In the genomic region with DNA sequence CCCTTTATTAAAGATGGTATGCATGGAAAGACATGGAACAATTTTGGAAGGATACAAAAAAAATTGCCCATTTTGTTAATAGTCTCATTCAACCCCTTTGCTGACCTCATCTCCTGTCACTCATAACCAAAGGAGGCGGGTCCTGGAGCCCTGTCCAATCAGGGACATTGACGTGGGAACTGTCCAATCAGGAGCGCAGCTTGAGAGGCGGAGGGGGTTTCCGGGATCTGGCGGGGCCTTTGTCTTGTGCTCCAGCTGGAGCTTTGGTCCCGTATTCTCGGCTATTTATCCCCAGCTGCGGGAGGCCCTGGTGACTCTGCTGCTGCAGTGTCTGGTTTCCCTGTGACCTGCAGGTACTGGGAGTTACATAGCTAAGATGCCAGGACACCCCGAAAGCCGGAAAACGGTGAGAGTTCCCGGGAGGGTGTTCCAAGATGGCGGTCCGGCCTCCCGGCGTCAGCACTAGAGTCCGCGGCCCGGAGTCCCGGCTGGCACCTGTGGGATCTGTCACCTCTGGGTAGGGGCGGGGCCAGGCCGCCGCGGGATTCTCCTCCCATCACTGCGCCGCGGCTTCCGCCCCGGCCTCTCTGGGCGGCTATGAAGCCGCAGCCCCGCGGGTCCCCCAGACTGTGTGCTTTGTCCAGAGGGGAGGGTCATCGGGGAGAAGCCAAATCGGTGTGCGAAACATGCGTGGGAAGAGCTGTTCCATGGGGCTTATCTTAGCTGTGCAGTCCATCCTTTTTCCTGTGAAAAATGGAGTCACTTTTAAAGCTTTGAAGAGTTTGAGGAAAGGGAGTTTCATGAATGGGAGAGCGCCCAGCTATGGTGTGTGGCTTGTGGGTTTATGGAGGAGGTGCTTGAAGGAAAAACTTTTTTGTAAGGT, we compare ENCODE assay signal across 8 cellular contexts. TPM values are rescaled to one million over a fixed set of nuclear protein-coding genes. Genes with fewer than 3 reads are reported as not detected.
A peak's percentile ranks its signal among the peaks of the same experiment; 100 is the strongest.
DNase-seq lines count a peak whose midpoint lies in the region; ATAC-seq and TF ChIP-seq lines count a peak whose summit lies in the region.

Gene ZNF678, plus strand, starts transcription at position 238 of the 883 bp plus-strand sequence. CDS start 87,436 bp downstream, outside the sequence.

- H3K9me3 Mint-ChIP-seq in activated naive CD4-positive, alpha-beta T cell treated with anti-CD3 and anti-CD28 coated beads, Interleukin-2, amount 50 U/mL, for 72 hours, result peaks cover 5 to 22% of the 10 kb centered on the region in 2 donors

- H4K20me1 ChIP-seq in SK-N-SH (ENCODE audit: insufficient read depth), result no peaks in the 10 kb centered on the region

- DNase-seq in GM10248 (ENCODE audit: extremely low spot score) (peak; percentile 96), NCI-H1092 (lab: John Stamatoyannopoulos, UW) (peak; percentile 97), SK-N-SH (peak; percentile 99), glomerular visceral epithelial cell (ENCODE audit: extremely low spot score) (peak; percentile 95), occipital lobe (lab: John Stamatoyannopoulos, UW) (peak; percentile 89)
- DNase-seq in activated naive CD4-positive, alpha-beta T cell treated with anti-CD3 and anti-CD28 coated beads, Interleukin-2, amount 50 U/mL, for 72 hours (ENCODE audit: low spot score in 2 of 2), result peak; percentile 85 to 93

- TF ChIP-seq RAD21 in SK-N-SH (IDR thresholded peaks at IDR 0.05; ENCODE audit: low read length), result no peak

- peaks cover 9 to 60% of the 10 kb centered on the region in 2 donors for H3K36me3 Mint-ChIP-seq in activated naive CD4-positive, alpha-beta T cell treated with anti-CD3 and anti-CD28 coated beads, Interleukin-2, amount 50 U/mL, for 72 hours

- peak within 1 kb of the TSS; percentile 73 for H3K4me2 ChIP-seq in SK-N-SH

- peak; percentile 95 for ATAC-seq in HG02610 (IDR thresholded peaks at IDR 0.05; ENCODE audit: unreplicated experiment)
- peak; percentile 96 for ATAC-seq in activated naive CD4-positive, alpha-beta T cell treated with anti-CD3 and anti-CD28 coated beads, Interleukin-2, amount 50 U/mL, for 72 hours

- H2AFZ ChIP-seq in SK-N-SH (ENCODE audit: low read depth), result peak within 1 kb of the TSS; percentile 98

- TF ChIP-seq EP300 in SK-N-SH (IDR thresholded peaks at IDR 0.05; ENCODE audit: borderline replicate concordance in 1 of 2, low read depth in 1 of 2, low read length in 1 of 2), result no peak

- H3K9ac ChIP-seq in SK-N-SH, result peak within 1 kb of the TSS; percentile 80

- POLR2A ChIA-PET in GM10248 (lab: Yijun Ruan, JAX), result no interaction called here
- POLR2A ChIA-PET in SK-N-SH (lab: Yijun Ruan, JAX), result interaction anchor here (0.8 to 1.5 kb wide), 3 partner anchors 21 to 167 kb away, joined by 3 to 5 read pairs (median 4); no protein-coding TSS in a partner anchor

- H3K27ac Mint-ChIP-seq in activated naive CD4-positive, alpha-beta T cell treated with anti-CD3 and anti-CD28 coated beads, Interleukin-2, amount 50 U/mL, for 72 hours, result peak within 1 kb of the TSS; percentile 93 to 97

- CTCF ChIA-PET in GM10248 (lab: Yijun Ruan, JAX), result interaction anchor here (1.1 to 2.4 kb wide), 4 partner anchors 13 to 23 kb away, joined by 3 to 9 read pairs (median 6); no protein-coding TSS in a partner anchor
- CTCF ChIA-PET in SK-N-SH (lab: Yijun Ruan, JAX), result interaction anchor here (1.1 to 1.8 kb wide), 4 partner anchors 21 to 82 kb away, joined by 4 to 7 read pairs (median 6); no protein-coding TSS in a partner anchor

- H3K27ac ChIP-seq in SK-N-SH (ENCODE audit: low read depth in 2 of 2, low read length in 1 of 2) (peak within 1 kb of the TSS; percentile 89 to 97), temporal lobe (ENCODE audit: low read depth, low read length) (peak within 1 kb of the TSS; percentile 2)

- H3K36me3 ChIP-seq in SK-N-SH (replicated peaks in 1 of 2; ENCODE audit: control insufficient read depth in 1 of 2, insufficient read depth in 2 of 2, low read length in 1 of 2), result peaks cover 0 to 2% of the 10 kb centered on the region in 2 experiments

- H3K79me2 ChIP-seq in SK-N-SH (ENCODE audit: insufficient read depth), result peaks cover 45% of the 10 kb centered on the region

- 1% methylated on average over 33 of the region's 39 CpGs for WGBS in SK-N-SH (ENCODE audit: low lambda C conversion rate)

- H3K4me1 ChIP-seq in SK-N-SH (ENCODE audit: control insufficient read depth in 1 of 2, insufficient read depth in 2 of 2, low read depth in 1 of 2, low read length in 1 of 2), result peaks cover 3 to 7% of the 10 kb centered on the region in 2 experiments; a peak in 2 of 4 replicates

- H3F3A ChIP-seq in SK-N-SH (replicated peaks; ENCODE audit: insufficient read depth), result peaks cover 7% of the 10 kb centered on the region

- H3K27me3 ChIP-seq in SK-N-SH (ENCODE audit: insufficient read depth), result no peaks in the 10 kb centered on the region

- H3K4me3 ChIP-seq in SK-N-SH (ENCODE audit: low read depth in 2 of 2, low read length in 1 of 2), result peak within 1 kb of the TSS; percentile 75 to 80

- no peaks in the 10 kb centered on the region for H3K9me3 ChIP-seq in SK-N-SH

- H3K9me2 ChIP-seq in SK-N-SH, result no peaks in the 10 kb centered on the region

- TF ChIP-seq CTCF in GM10248 (IDR thresholded peaks at IDR 0.05; ENCODE audit: control extremely low read depth, extremely low read depth, low read depth, missing control alignments) (no peak), SK-N-SH (IDR thresholded peaks at IDR 0.05) (no peak)

TF ChIP-seq in SK-N-SH, 30 proteins besides CTCF, POLR2A, EP300 and RAD21 (continues in another document):
- TF ChIP-seq NFIC (IDR thresholded peaks at IDR 0.05; ENCODE audit: borderline replicate concordance) (0 out of 2 replicates have a peak, but pooled peaks have one; percentile 5), TAF1 (IDR thresholded peaks at IDR 0.05; ENCODE audit: borderline replicate concordance, low read depth, low read length) (no peak; the same call in 1 of the 2 replicates), MEF2A (IDR thresholded peaks at IDR 0.05; ENCODE audit: borderline replicate concordance, low read depth) (no peak), FOSL2 (IDR thresholded peaks at IDR 0.05; ENCODE audit: borderline replicate concordance, low read depth) (no peak), GATA2 (CRISPR knock-in tag; IDR thresholded peaks at IDR 0.05) (0 out of 2 replicates have a peak, but pooled peaks have one; percentile 20), TCF12 (IDR thresholded peaks at IDR 0.05) (0 out of 2 replicates have a peak, but pooled peaks have one; percentile 26), TEAD4 (IDR thresholded peaks at IDR 0.05; ENCODE audit: borderline replicate concordance, insufficient read depth) (peak; percentile 54; the same call in 1 of the 2 replicates), ZBTB33 (IDR thresholded peaks at IDR 0.05; ENCODE audit: borderline replicate concordance, low read depth) (no peak), SIN3A (IDR thresholded peaks at IDR 0.05; ENCODE audit: borderline replicate concordance, low read depth, low read length) (peak; percentile 73; the same call in 1 of the 2 replicates), MAX (IDR thresholded peaks at IDR 0.05; ENCODE audit: low read depth) (peak; percentile 59), MXI1 (IDR thresholded peaks at IDR 0.05; ENCODE audit: low read depth, low read length) (peak; percentile 88)
- TF ChIP-seq, protein P1, sequence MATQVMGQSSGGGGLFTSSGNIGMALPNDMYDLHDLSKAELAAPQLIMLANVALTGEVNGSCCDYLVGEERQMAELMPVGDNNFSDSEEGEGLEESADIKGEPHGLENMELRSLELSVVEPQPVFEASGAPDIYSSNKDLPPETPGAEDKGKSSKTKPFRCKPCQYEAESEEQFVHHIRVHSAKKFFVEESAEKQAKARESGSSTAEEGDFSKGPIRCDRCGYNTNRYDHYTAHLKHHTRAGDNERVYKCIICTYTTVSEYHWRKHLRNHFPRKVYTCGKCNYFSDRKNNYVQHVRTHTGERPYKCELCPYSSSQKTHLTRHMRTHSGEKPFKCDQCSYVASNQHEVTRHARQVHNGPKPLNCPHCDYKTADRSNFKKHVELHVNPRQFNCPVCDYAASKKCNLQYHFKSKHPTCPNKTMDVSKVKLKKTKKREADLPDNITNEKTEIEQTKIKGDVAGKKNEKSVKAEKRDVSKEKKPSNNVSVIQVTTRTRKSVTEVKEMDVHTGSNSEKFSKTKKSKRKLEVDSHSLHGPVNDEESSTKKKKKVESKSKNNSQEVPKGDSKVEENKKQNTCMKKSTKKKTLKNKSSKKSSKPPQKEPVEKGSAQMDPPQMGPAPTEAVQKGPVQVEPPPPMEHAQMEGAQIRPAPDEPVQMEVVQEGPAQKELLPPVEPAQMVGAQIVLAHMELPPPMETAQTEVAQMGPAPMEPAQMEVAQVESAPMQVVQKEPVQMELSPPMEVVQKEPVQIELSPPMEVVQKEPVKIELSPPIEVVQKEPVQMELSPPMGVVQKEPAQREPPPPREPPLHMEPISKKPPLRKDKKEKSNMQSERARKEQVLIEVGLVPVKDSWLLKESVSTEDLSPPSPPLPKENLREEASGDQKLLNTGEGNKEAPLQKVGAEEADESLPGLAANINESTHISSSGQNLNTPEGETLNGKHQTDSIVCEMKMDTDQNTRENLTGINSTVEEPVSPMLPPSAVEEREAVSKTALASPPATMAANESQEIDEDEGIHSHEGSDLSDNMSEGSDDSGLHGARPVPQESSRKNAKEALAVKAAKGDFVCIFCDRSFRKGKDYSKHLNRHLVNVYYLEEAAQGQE (IDR thresholded peaks at IDR 0.05; ENCODE audit: low read depth, low read length), result no peak

RNA-seq across cellular contexts. Expression of gene ZNF678, which starts in this region (rescaled TPM):
- 1.3 and 1.7 TPM in 2 replicates for polyA plus RNA-seq in SK-N-SH (2012; rRNA removed)
- polyA plus RNA-seq in SK-N-SH (2012; cell fraction: cytosol; rRNA removed), result 1.3 and 1.8 TPM in 2 replicates
- polyA plus RNA-seq in SK-N-SH (2012; cell fraction: nucleus; rRNA removed), result 1.1 and 1.5 TPM in 2 replicates
- 10 to 100 TPM in 1 of 2 donors, 1 to 10 TPM in 1; 8.5 to 14.1 TPM for total RNA-seq in activated naive CD4-positive, alpha-beta T cell treated with anti-CD3 and anti-CD28 coated beads, Interleukin-2, amount 50 U/mL, for 72 hours
- total RNA-seq in occipital lobe (73.5 TPM), temporal lobe (38.6 TPM)

Comparison
In these comparisons a context has a peak if more than half of its experiments do, and no peak if none do; other contexts are left out.
1. Peak in every context shown above with its lines: DNase-seq, ATAC-seq, H3K4me3 ChIP-seq and H3K27ac ChIP-seq.